Comparison of ENCODE assay signal across 1 cellular context in the genomic region with DNA sequence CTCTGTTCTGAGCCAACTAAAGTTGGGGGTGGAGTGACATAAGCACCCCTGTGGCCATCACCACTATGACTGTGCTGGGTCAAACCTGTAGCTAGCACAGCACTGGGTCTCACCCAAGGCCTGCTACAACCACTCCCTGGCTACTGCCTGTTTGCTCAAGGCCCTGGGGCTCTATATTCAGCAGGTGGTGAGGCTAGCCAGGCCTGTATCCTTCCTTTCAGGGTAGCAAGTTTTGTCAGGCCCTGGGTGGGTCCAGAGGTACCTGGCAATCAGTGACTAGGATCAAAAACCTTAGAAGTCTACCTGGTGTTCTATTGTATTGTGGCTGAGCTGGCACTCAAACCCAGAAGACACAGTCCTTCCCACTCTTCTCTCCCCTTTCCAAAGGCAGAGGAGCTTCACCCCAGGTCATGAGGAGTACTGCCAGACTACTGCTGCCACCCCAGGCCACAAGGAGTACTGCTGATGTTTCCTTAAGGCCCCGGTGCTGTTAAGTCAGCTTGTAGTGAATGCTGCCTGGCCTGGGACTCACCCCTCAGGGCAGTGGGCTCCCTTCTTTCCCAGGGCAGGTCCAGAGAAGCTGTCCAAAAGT.
TF ChIP-seq lines count a peak whose summit lies in the region.

No MANE protein-coding gene starts in this region.

TF ChIP-seq in GM12878, 131 proteins besides CTCF, POLR2A, EP300 and RAD21 (continued from another document):
- TF ChIP-seq POU2F2 (IDR thresholded peaks at IDR 0.05; ENCODE audit: borderline replicate concordance, low read depth, low read length), result no peak
- no peak for TF ChIP-seq NBN (IDR thresholded peaks at IDR 0.05)
